Comparison of ENCODE assay signal across 11 cellular contexts in the genomic region with DNA sequence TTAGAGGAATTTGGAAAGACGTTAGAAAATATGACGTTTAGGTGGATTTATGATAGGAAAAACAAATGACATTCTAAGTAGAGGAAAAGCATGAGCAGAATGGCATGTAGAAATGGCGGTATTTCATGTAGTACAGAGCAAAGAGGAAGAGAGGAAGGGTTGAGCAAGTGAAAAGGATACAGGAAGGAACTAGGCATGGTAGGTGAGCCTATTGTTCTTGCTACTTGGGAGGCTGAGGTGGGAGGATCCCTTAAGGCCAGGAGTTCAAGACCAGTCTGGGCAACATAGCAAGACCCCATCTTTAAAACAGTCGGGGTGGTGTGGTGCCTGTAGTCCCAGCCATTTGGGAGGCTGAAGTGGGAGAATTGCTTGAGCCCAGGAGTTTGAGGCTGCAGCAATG. TPM values are rescaled to one million over a fixed set of nuclear protein-coding genes. Genes with fewer than 3 reads are reported as not detected.
DNase-seq lines count a peak whose midpoint lies in the region; TF ChIP-seq lines count a peak whose summit lies in the region.
"Had no signal": no experiment of that assay in that cellular context is flagged by ENCODE, and none has a peak within 500 bp of the region (broad histone marks: within the 10 kb centered on the region; RNA-seq: fewer than 3 reads in every experiment).

No MANE protein-coding gene starts in this region.

- no peak for TF ChIP-seq POLR2A in transverse colon (IDR thresholded peaks at IDR 0.05)

- intact Hi-C loops in OCI-LY7 (cut with micrococcal nuclease; ENCODE audit: unreplicated experiment) (no loop called here), transverse colon (cut with DNase I; ENCODE audit: low total_unique reads) (no loop called here)

- TF ChIP-seq CTCF in OCI-LY7 (conservative IDR thresholded peaks at IDR 0.05; ENCODE audit: low read length) (no peak), epithelial cell of proximal tubule (conservative IDR thresholded peaks at IDR 0.05; ENCODE audit: low read depth, low read length) (no peak), transverse colon (IDR thresholded peaks at IDR 0.05) (no peak)

- no peak for DNase-seq in T-helper 2 cell treated with Interferon-gamma antibody and Interleukin-4, amounts not matched to agents 5 μg/mL and 100 μg/mL, for 36 hours (ENCODE audit: low spot score)
- DNase-seq in T-helper 2 cell (no peak), OCI-LY7 (ENCODE audit: low spot score) (peak; percentile 25), epithelial cell of proximal tubule (ENCODE audit: low read depth) (no peak), transverse colon (no peak)
- no peak for DNase-seq in stimulated activated CD4-positive, alpha-beta T cell treated with anti-CD3 and anti-CD28 coated beads, Interleukin-12 subunit alpha, Interleukin-12 subunit beta, amount 100 ng/mL, for 4 hours
- no peak for DNase-seq in stimulated activated CD4-positive, alpha-beta T cell treated with anti-CD3 and anti-CD28 coated beads, Interleukin-4, amount 100 ng/mL, for 4 hours
- DNase-seq: NCI-H510A had no signal

- H3K9me3 Mint-ChIP-seq in T-helper 2 cell treated with Interferon-gamma antibody and Interleukin-4, amounts not matched to agents 5 μg/mL and 100 μg/mL, for 36 hours: no peaks in the 10 kb centered on the region

- H3K9me3 ChIP-seq in OCI-LY7 (ENCODE audit: low read length) (no peaks in the 10 kb centered on the region), skeletal muscle satellite cell (replicated peaks; ENCODE audit: low read length) (no peaks in the 10 kb centered on the region), transverse colon (no peaks in the 10 kb centered on the region)

- peak overlapping the region; percentile 98 for H3K27ac Mint-ChIP-seq in T-helper 2 cell treated with Interferon-gamma antibody and Interleukin-4, amounts not matched to agents 5 μg/mL and 100 μg/mL, for 36 hours

- peak overlapping the region; percentile 89 for H3K9ac ChIP-seq in skeletal muscle satellite cell (ENCODE audit: low read depth, low read length)

- H3K4me1 ChIP-seq in OCI-LY7 (ENCODE audit: insufficient read depth, low read length, poor library complexity, severe bottlenecking): peaks cover 20% of the 10 kb centered on the region
- H3K4me1 ChIP-seq in skeletal muscle satellite cell (ENCODE audit: control insufficient read depth, insufficient read depth, low read length): peaks cover 12% of the 10 kb centered on the region
- H3K4me1 ChIP-seq in transverse colon: peaks cover 8 to 22% (median 10%) of the 10 kb centered on the region in 4 donors

- CTCF ChIA-PET in OCI-LY7 (lab: Charles Lee; ENCODE audit: unreplicated experiment): no interaction called here

- no peaks in the 10 kb centered on the region for H3K9me2 ChIP-seq in OCI-LY7 (ENCODE audit: insufficient read depth, low read length)

- H3K4me2 ChIP-seq in OCI-LY7 (ENCODE audit: low read length) (peak overlapping the region; percentile 97), skeletal muscle satellite cell (ENCODE audit: low read length) (peak overlapping the region; percentile 88)

- in situ Hi-C loops in transverse colon (cut with MboI; ENCODE audit: low pct_ligation_motif_present in 1 of 4, low pct_unique_long_range_greater_than_20kb in 1 of 4, low sequenced_read_pairs in 3 of 4): no loop called here

- peaks cover 28% of the 10 kb centered on the region for H3K36me3 Mint-ChIP-seq in T-helper 2 cell treated with Interferon-gamma antibody and Interleukin-4, amounts not matched to agents 5 μg/mL and 100 μg/mL, for 36 hours (ENCODE audit: low read depth)

- H3K36me3 ChIP-seq in OCI-LY7 (ENCODE audit: insufficient read depth, low read length): peaks cover 34% of the 10 kb centered on the region
- H3K36me3 ChIP-seq in skeletal muscle satellite cell (ENCODE audit: insufficient read depth, low read length): no peaks in the 10 kb centered on the region
- no peaks in the 10 kb centered on the region for H3K36me3 ChIP-seq in transverse colon

- H3K27ac ChIP-seq in OCI-LY7 (ENCODE audit: low read depth, low read length, poor library complexity, severe bottlenecking) (peak overlapping the region; percentile 79), transverse colon (no peak overlapping the region)

- peaks cover 56% of the 10 kb centered on the region for H3K79me2 ChIP-seq in OCI-LY7 (ENCODE audit: insufficient read depth, low read depth, low read length)

- no peaks in the 10 kb centered on the region for H3K27me3 ChIP-seq in skeletal muscle satellite cell (ENCODE audit: control insufficient read depth, insufficient read depth, low read length)
- no peaks in the 10 kb centered on the region for H3K27me3 ChIP-seq in transverse colon

- WGBS in transverse colon (ENCODE audit: low coverage in 1 of 2), 2 donors: 60 to 61% methylated on average over 4 of the region's 4 CpGs

- no TSS peak for BruUV-seq in OCI-LY7 (replicated peaks; lab: Mats Ljungman, UMichigan)

- peaks cover 31% of the 10 kb centered on the region for H3K4me1 Mint-ChIP-seq in T-helper 2 cell treated with Interferon-gamma antibody and Interleukin-4, amounts not matched to agents 5 μg/mL and 100 μg/mL, for 36 hours (ENCODE audit: low read depth)

- no peaks in the 10 kb centered on the region for H3K27me3 Mint-ChIP-seq in T-helper 2 cell treated with Interferon-gamma antibody and Interleukin-4, amounts not matched to agents 5 μg/mL and 100 μg/mL, for 36 hours (ENCODE audit: low read depth)

- no peaks in the 10 kb centered on the region for H4K20me1 ChIP-seq in OCI-LY7 (ENCODE audit: insufficient read depth, low read length)

- peak overlapping the region; percentile 84 for H3K4me3 ChIP-seq in OCI-LY7 (ENCODE audit: low read depth, low read length, poor library complexity, severe bottlenecking)
- peak overlapping the region; percentile 99 for H3K4me3 ChIP-seq in epithelial cell of proximal tubule (ENCODE audit: low read depth, low read length)
- H3K4me3 ChIP-seq in skeletal muscle satellite cell (ENCODE audit: low read length): peak overlapping the region; percentile 82
- H3K4me3 ChIP-seq in transverse colon: peak overlapping the region in 2 of 4 donors; percentile 79 to 94

- POLR2A ChIA-PET in OCI-LY7 (lab: Charles Lee): interaction anchor here (1.0 kb wide), 1 partner anchor 50 kb away, joined by 3 read pairs; no protein-coding TSS in a partner anchor

- H2AFZ ChIP-seq in OCI-LY7 (ENCODE audit: low read length): peak overlapping the region; percentile 71; the same call in 1 of the 2 replicates

- TF ChIP-seq EP300 in transverse colon (IDR thresholded peaks at IDR 0.05; ENCODE audit: low read depth): no peak

- peak overlapping the region; percentile 97 for H3K4me3 Mint-ChIP-seq in T-helper 2 cell treated with Interferon-gamma antibody and Interleukin-4, amounts not matched to agents 5 μg/mL and 100 μg/mL, for 36 hours

RNA-seq across cellular contexts. Expression of a gene that starts 1.2 kb away (rescaled TPM):
- 13.1 and 16.5 TPM in 2 replicates for total RNA-seq in OCI-LY7 (2014; rRNA removed; shearing (Covaris generic))
- 38.8 and 43.4 TPM in 2 replicates for total RNA-seq in OCI-LY7 (2022)
- total RNA-seq in epithelial cell of proximal tubule: 10.5 and 20.8 TPM in 2 replicates
- 17.5 and 35.2 TPM in 2 replicates for total RNA-seq in skeletal muscle satellite cell (2012; rRNA removed)
- total RNA-seq in transverse colon: 10 to 100 TPM in 3 of 4 donors, 1 to 10 TPM in 1; 1.5 to 71.0 (median 19.6) TPM

RNA-seq across cellular contexts. Expression of a gene that starts 26.7 kb away (rescaled TPM):
- not detected in 2 replicates for total RNA-seq in OCI-LY7 (2014; rRNA removed; shearing (Covaris generic))
- total RNA-seq in OCI-LY7 (2022): not detected in 2 replicates
- total RNA-seq in epithelial cell of proximal tubule: not detected in 2 replicates
- total RNA-seq in skeletal muscle satellite cell (2012; rRNA removed): 0.22 and 0.25 TPM in 2 replicates
- total RNA-seq in transverse colon: not detected
- total RNA-seq: activated CD8-positive, alpha-beta memory T cell treated with anti-CD3 and anti-CD28 coated beads for 36 hours; renal cortical epithelial cell had no signal

RNA-seq across cellular contexts. Expression of a gene that starts 55.5 kb away (rescaled TPM):
- 8.2 and 11.0 TPM in 2 replicates for total RNA-seq in OCI-LY7 (2014; rRNA removed; shearing (Covaris generic))
- total RNA-seq in OCI-LY7 (2022) (17.0 and 20.4 TPM in 2 replicates), epithelial cell of proximal tubule (25.2 and 53.3 TPM in 2 replicates), transverse colon (10 to 100 TPM in 3 of 4 donors, 1 to 10 TPM in 1; 4.2 to 42.2 (median 33.6) TPM)
- 37.6 and 46.1 TPM in 2 replicates for total RNA-seq in skeletal muscle satellite cell (2012; rRNA removed)
